Comparison of ENCODE assay signal across 9 cellular contexts in the genomic region with DNA sequence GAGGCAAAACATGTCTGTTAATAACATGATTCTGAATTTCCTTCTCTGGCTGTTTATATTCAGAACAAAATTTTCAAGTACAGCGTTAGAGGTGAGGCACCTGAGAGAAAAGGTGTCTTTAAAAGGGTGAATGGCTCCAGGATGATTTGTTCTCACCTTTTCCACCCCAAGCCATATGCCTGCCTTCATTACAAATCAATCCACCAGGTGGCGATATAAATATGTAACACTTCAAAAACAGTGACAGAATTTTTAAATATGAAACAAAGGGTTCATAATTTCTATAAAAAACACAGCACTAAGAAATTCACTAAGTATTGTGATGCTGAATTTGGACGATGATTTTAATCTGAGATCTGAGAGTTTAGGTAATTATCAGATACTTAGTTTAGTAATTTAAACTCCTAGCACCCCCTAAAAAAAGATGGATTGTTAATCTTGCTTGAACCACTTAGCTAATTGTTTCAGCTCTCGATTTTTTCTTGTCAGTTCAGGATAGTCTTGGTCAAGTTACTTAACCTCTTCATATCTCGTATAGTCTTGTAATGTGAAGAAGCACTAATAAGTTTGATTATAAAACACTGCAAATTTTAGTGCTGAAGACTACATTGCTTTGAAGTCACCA.
DNase-seq lines count a peak whose midpoint lies in the region; ATAC-seq, FAIRE-seq and TF ChIP-seq lines count a peak whose summit lies in the region.
"Had no signal": no experiment of that assay in that cellular context is flagged by ENCODE, and none has a peak within 500 bp of the region (broad histone marks: within the 10 kb centered on the region; RNA-seq: fewer than 3 reads in every experiment).

No MANE protein-coding gene starts in this region.

- no peak for FAIRE-seq in pancreas (lab: Jason Lieb, UNC)
- FAIRE-seq: endometrium had no signal

- no peak overlapping the region for H3K9ac ChIP-seq in endodermal cell (ENCODE audit: extremely low read depth, low read length, poor library complexity, severe bottlenecking)

- no peaks in the 10 kb centered on the region for H3K9me3 ChIP-seq in A673 (ENCODE audit: low read depth, low read length, poor library complexity, severe bottlenecking)
- no peaks in the 10 kb centered on the region for H3K9me3 ChIP-seq in endodermal cell (ENCODE audit: control insufficient read depth, low read length)
- H3K9me3 ChIP-seq in pancreas, result peaks cover 0 to 3% (median 0%) of the 10 kb centered on the region in 4 donors

- H3K36me3 Mint-ChIP-seq in endodermal cell (ENCODE audit: low read depth), result no peaks in the 10 kb centered on the region

- peak; percentile 77 for TF ChIP-seq CTCF in A673 (conservative IDR thresholded peaks at IDR 0.05; ENCODE audit: low read depth, low read length)
- TF ChIP-seq CTCF in GM12873 (IDR thresholded peaks at IDR 0.05; ENCODE audit: insufficient read depth, low read depth, low read length, missing control alignments), result peak; percentile 54
- TF ChIP-seq CTCF in endodermal cell (conservative IDR thresholded peaks at IDR 0.05), result peak; percentile 90
- peak; percentile 32 to 69 (median 58) for TF ChIP-seq CTCF in pancreas (IDR thresholded peaks at IDR 0.05)

- ATAC-seq in HG03025 (IDR thresholded peaks at IDR 0.05; ENCODE audit: low FRiP score, unreplicated experiment) (peak; percentile 51), pancreas (peak in 3 of 4 donors; percentile 60 to 68 (median 66)), sciatic nerve (no peak), esophagus mucosa (no peak)

- H3K27me3 Mint-ChIP-seq in endodermal cell (ENCODE audit: insufficient read depth), result no peaks in the 10 kb centered on the region

- H3K27me3 ChIP-seq in A673 (replicated peaks; ENCODE audit: insufficient read depth, low read depth, low read length, poor library complexity), result no peaks in the 10 kb centered on the region
- no peaks in the 10 kb centered on the region for H3K27me3 ChIP-seq in endodermal cell (ENCODE audit: control insufficient read depth, insufficient read depth, low read length, poor library complexity, severe bottlenecking)
- H3K27me3 ChIP-seq in pancreas, result no peaks in the 10 kb centered on the region

- H3K27ac Mint-ChIP-seq in endodermal cell, result no peak overlapping the region

- intact Hi-C loops in A673 (cut with micrococcal nuclease; ENCODE audit: unreplicated experiment), result no loop called here
- intact Hi-C loops in pancreas (cut with DNase I), result no loop called here
- intact Hi-C loops in sciatic nerve (cut with DNase I), result no loop called here

- H3K27ac ChIP-seq in A673 (ENCODE audit: low read depth, low read length, poor library complexity, severe bottlenecking) (no peak overlapping the region), endodermal cell (ENCODE audit: low read depth, low read length) (no peak overlapping the region), pancreas (no peak overlapping the region)

- H3K4me3 ChIP-seq in A673 (ENCODE audit: low read depth, low read length, poor library complexity, severe bottlenecking), result no peak overlapping the region
- H3K4me3 ChIP-seq in endodermal cell (ENCODE audit: low read length), result no peak overlapping the region
- H3K4me3 ChIP-seq in pancreas, result no peak overlapping the region

- H3K9me3 Mint-ChIP-seq in endodermal cell, result no peaks in the 10 kb centered on the region

- CTCF ChIA-PET in A673 (lab: Charles Lee), result no interaction called here

- H3K4me1 Mint-ChIP-seq in endodermal cell, result no peaks in the 10 kb centered on the region

- H3K4me3 Mint-ChIP-seq in endodermal cell, result no peak overlapping the region

- DNase-seq in A673 (ENCODE audit: low spot score) (peak; percentile 62), NCI-H446 treated with DMSO at 0.1 percent for 48 hours (lab: John Stamatoyannopoulos, UW) (peak; percentile 32), endodermal cell (peak; percentile 56), pancreas (no peak), sciatic nerve (ENCODE audit: low spot score) (no peak)

- H3K4me1 ChIP-seq in A673 (ENCODE audit: insufficient read depth, low read length, poor library complexity, severe bottlenecking), result peaks cover 7% of the 10 kb centered on the region
- peaks cover 3% of the 10 kb centered on the region for H3K4me1 ChIP-seq in endodermal cell (ENCODE audit: control insufficient read depth, insufficient read depth, low read length)
- no peaks in the 10 kb centered on the region for H3K4me1 ChIP-seq in pancreas

- H3K36me3 ChIP-seq in A673 (ENCODE audit: insufficient read depth, low read length, poor library complexity, severe bottlenecking), result no peaks in the 10 kb centered on the region
- no peaks in the 10 kb centered on the region for H3K36me3 ChIP-seq in endodermal cell (ENCODE audit: control insufficient read depth, insufficient read depth, low read length)
- no peaks in the 10 kb centered on the region for H3K36me3 ChIP-seq in pancreas

- WGBS in endodermal cell (ENCODE audit: insufficient coverage in 1 of 2, insufficient read length in 1 of 2), 2 experiments, result 55 to 71% methylated on average over 2 to 3 of the region's 5 CpGs
- 5% methylated on average over 5 of the region's 5 CpGs for WGBS in pancreas, 2 donors

- BruUV-seq in A673 (replicated peaks; lab: Mats Ljungman, UMichigan), result no TSS peak

- POLR2A ChIA-PET in A673 (lab: Charles Lee; ENCODE audit: low non-redundant PET), result no interaction called here

Comparison
In these comparisons a context has a peak if more than half of its experiments do, and no peak if none do; other contexts are left out.
1. DNase-seq: peak in A673 (single experiment), NCI-H446 treated with DMSO at 0.1 percent for 48 hours (single experiment) and endodermal cell (single experiment); none in pancreas (0 of 6) and sciatic nerve (single experiment).
2. ATAC-seq: peak in HG03025 (single experiment) and pancreas (3 of 4); none in sciatic nerve (single experiment) and esophagus mucosa (single experiment).
3. Peak in every context shown above with its lines, with median percentiles within 50 percentile points of each other: CTCF ChIP-seq.